In the genomic region with DNA sequence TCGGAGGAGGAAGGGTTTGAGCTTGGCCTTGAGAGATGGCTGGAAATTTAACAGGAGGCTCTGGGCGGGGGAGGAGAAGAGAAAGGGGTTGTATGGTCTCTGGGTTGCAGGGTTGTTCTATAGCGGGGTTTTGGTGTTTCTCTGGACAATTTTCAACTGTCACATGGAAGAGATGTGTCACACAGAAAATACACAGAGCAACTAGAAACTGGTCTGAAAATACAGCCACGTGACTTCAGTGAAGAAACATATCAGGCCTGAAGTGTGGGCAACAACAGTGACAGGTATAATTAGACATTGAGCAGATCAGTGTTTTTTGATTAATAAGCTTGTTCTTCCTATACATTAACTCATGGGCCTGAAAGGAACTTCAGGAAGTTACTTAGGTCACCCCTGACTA, we compare ENCODE assay signal across 17 cellular contexts.
DNase-seq lines count a peak whose midpoint lies in the region; ATAC-seq, FAIRE-seq and TF ChIP-seq lines count a peak whose summit lies in the region.
"Had no signal": no experiment of that assay in that cellular context is flagged by ENCODE, and none has a peak within 500 bp of the region (broad histone marks: within the 10 kb centered on the region; RNA-seq: fewer than 3 reads in every experiment).

No MANE protein-coding gene starts in this region.

- BruUV-seq in HCT116 (replicated peaks; lab: Mats Ljungman, UMichigan) (no TSS peak), K562 (replicated peaks; lab: Mats Ljungman, UMichigan) (no TSS peak)

- no peak for TF ChIP-seq EP300 in K562 (IDR thresholded peaks at IDR 0.05; ENCODE audit: low read length)

- no peaks in the 10 kb centered on the region for H3K79me2 ChIP-seq in HCT116 (ENCODE audit: insufficient read depth, low read length)
- H3K79me2 ChIP-seq in K562 (ENCODE audit: control insufficient read depth, insufficient read depth, low read length): no peaks in the 10 kb centered on the region

- POLR2A ChIA-PET in HCT116 (lab: Charles Lee) (no interaction called here), K562 (lab: Yijun Ruan, JAX) (no interaction called here)

- RAD21 ChIA-PET in HCT116 (lab: Charles Lee; ENCODE audit: low non-redundant PET in 1 of 2, low total read pairs in 2 of 2, uncharacterized antibody in 2 of 2, unreplicated experiment in 2 of 2): no interaction called here

- H3K36me3 ChIP-seq in HCT116 (ENCODE audit: control insufficient read depth in 1 of 2, insufficient read depth in 2 of 2, low read length in 2 of 2) (no peaks in the 10 kb centered on the region), K562 (ENCODE audit: control insufficient read depth, insufficient read depth, low read length) (no peaks in the 10 kb centered on the region), body of pancreas (replicated peaks in 1 of 2; ENCODE audit: insufficient read depth in 1 of 2, low read depth in 2 of 2) (no peaks in the 10 kb centered on the region)

- TF ChIP-seq CTCF in HCT116 (IDR thresholded peaks at IDR 0.05 in 2 of 3, conservative IDR thresholded peaks at IDR 0.05 in 1 of 3; ENCODE audit: borderline replicate concordance in 1 of 3, insufficient read depth in 1 of 3, low read depth in 2 of 3, low read length in 2 of 3) (no peak), K562 (IDR thresholded peaks at IDR 0.05 in 2 of 3, conservative IDR thresholded peaks at IDR 0.05 in 1 of 3; ENCODE audit: insufficient read depth in 2 of 3, low read depth in 1 of 3, low read length in 3 of 3) (no peak), body of pancreas (IDR thresholded peaks at IDR 0.05) (no peak)

- 0 out of 2 replicates have a peak overlapping the region, but pooled peaks have one; percentile 19 for H3K27ac ChIP-seq in HCT116 (ENCODE audit: low read depth, low read length)
- H3K27ac ChIP-seq in K562 (ENCODE audit: extremely low read depth, low read depth, low read length): no peak overlapping the region
- H3K27ac ChIP-seq in body of pancreas: no peak overlapping the region
- H3K27ac ChIP-seq: A549 had no signal

- H3K9ac ChIP-seq in HCT116 (ENCODE audit: low read length) (peak overlapping the region; percentile 28; the same call in 1 of the 2 replicates), K562 (ENCODE audit: insufficient read depth in 1 of 2, low read depth in 2 of 2, low read length in 2 of 2) (no peak overlapping the region)

- WGBS in K562 (ENCODE audit: insufficient coverage, low coverage, missing lambda C conversion rate): 26% methylated on average over 4 of the region's 4 CpGs
- WGBS in body of pancreas, 2 donors: 64 to 70% methylated on average over 4 of the region's 4 CpGs

- CTCF ChIA-PET in HCT116 (lab: Charles Lee): interaction anchor here (1.4 kb wide), 1 partner anchor 16 kb away, joined by 5 read pairs; no protein-coding TSS in a partner anchor
- CTCF ChIA-PET in K562 (lab: Yijun Ruan, JAX; ENCODE audit: low intra/inter-chr PET ratio): no interaction called here

- H4K20me1 ChIP-seq in HCT116 (ENCODE audit: insufficient read depth): no peaks in the 10 kb centered on the region
- H4K20me1 ChIP-seq in K562 (replicated peaks; ENCODE audit: control insufficient read depth, insufficient read depth, low read length): no peaks in the 10 kb centered on the region

- no peaks in the 10 kb centered on the region for H3K9me3 Mint-ChIP-seq in activated T-cell treated with anti-CD3 and anti-CD28 coated beads, Interleukin-2, amount 50 U/mL, for 24 hours
- no peaks in the 10 kb centered on the region for H3K9me3 Mint-ChIP-seq in activated T-cell treated with anti-CD3 and anti-CD28 coated beads, Interleukin-2, amount 50 U/mL, for 4 hours
- H3K9me3 Mint-ChIP-seq in stimulated activated naive CD8-positive, alpha-beta T cell treated with anti-CD3 and anti-CD28 coated beads, Interleukin-15, amount 100 ng/mL, for 72 hours: no peaks in the 10 kb centered on the region

- peak overlapping the region; percentile 81 for H3K27ac Mint-ChIP-seq in activated T-cell treated with anti-CD3 and anti-CD28 coated beads, Interleukin-2, amount 50 U/mL, for 24 hours
- H3K27ac Mint-ChIP-seq in stimulated activated naive CD8-positive, alpha-beta T cell treated with anti-CD3 and anti-CD28 coated beads, Interleukin-15, amount 100 ng/mL, for 72 hours: peak overlapping the region in 1 of 2 donors; percentile 13
- H3K27ac Mint-ChIP-seq: CD4-positive, CD25-positive, alpha-beta regulatory T cell had no signal

- no peaks in the 10 kb centered on the region for H3K36me3 Mint-ChIP-seq in activated T-cell treated with anti-CD3 and anti-CD28 coated beads, Interleukin-2, amount 50 U/mL, for 24 hours (ENCODE audit: low read depth)
- no peaks in the 10 kb centered on the region for H3K36me3 Mint-ChIP-seq in activated T-cell treated with anti-CD3 and anti-CD28 coated beads, Interleukin-2, amount 50 U/mL, for 4 hours (ENCODE audit: insufficient read depth)
- H3K36me3 Mint-ChIP-seq: CD4-positive, CD25-positive, alpha-beta regulatory T cell had no signal

- no peak for FAIRE-seq in K562 (lab: Jason Lieb, UNC)
- FAIRE-seq: A549, GM12891, H54 had no signal

- peaks cover 6% of the 10 kb centered on the region for H3K4me1 Mint-ChIP-seq in activated T-cell treated with anti-CD3 and anti-CD28 coated beads, Interleukin-2, amount 50 U/mL, for 24 hours (ENCODE audit: low read depth)
- no peaks in the 10 kb centered on the region for H3K4me1 Mint-ChIP-seq in activated T-cell treated with anti-CD3 and anti-CD28 coated beads, Interleukin-2, amount 50 U/mL, for 4 hours (ENCODE audit: low read depth)
- peaks cover 6% of the 10 kb centered on the region for H3K4me1 Mint-ChIP-seq in stimulated activated naive CD8-positive, alpha-beta T cell treated with anti-CD3 and anti-CD28 coated beads, Interleukin-15, amount 100 ng/mL, for 72 hours
- H3K4me1 Mint-ChIP-seq: CD4-positive, CD25-positive, alpha-beta regulatory T cell had no signal

- H3K27me3 ChIP-seq in HCT116 (ENCODE audit: insufficient read depth, low read length): no peaks in the 10 kb centered on the region
- H3K27me3 ChIP-seq in K562 (ENCODE audit: control insufficient read depth in 2 of 2, insufficient read depth in 2 of 2, low read length in 2 of 2): no peaks in the 10 kb centered on the region
- no peaks in the 10 kb centered on the region for H3K27me3 ChIP-seq in body of pancreas

- peaks cover 38% of the 10 kb centered on the region for H3K27me3 Mint-ChIP-seq in activated T-cell treated with anti-CD3 and anti-CD28 coated beads, Interleukin-2, amount 50 U/mL, for 24 hours
- peaks cover 6% of the 10 kb centered on the region for H3K27me3 Mint-ChIP-seq in activated T-cell treated with anti-CD3 and anti-CD28 coated beads, Interleukin-2, amount 50 U/mL, for 4 hours (ENCODE audit: low read depth)
- peaks cover 37% of the 10 kb centered on the region for H3K27me3 Mint-ChIP-seq in stimulated activated naive CD8-positive, alpha-beta T cell treated with anti-CD3 and anti-CD28 coated beads, Interleukin-15, amount 100 ng/mL, for 72 hours
- H3K27me3 Mint-ChIP-seq: CD4-positive, CD25-positive, alpha-beta regulatory T cell had no signal

- intact Hi-C loops in HCT116 (cut with micrococcal nuclease) (no loop called here), K562 (cut with micrococcal nuclease) (no loop called here), body of pancreas (cut with DNase I) (no loop called here)

- no peak for ATAC-seq in activated T-cell treated with anti-CD3 and anti-CD28 coated beads, Interleukin-2, amount 50 U/mL, for 4 hours
- ATAC-seq in HCT116: no peak
- no peak for ATAC-seq in K562
- peak; percentile 39 for ATAC-seq in stimulated activated naive CD8-positive, alpha-beta T cell treated with anti-CD3 and anti-CD28 coated beads, Interleukin-15, amount 100 ng/mL, for 72 hours
- no peak for ATAC-seq in body of pancreas
- ATAC-seq: A549 had no signal

- no peak overlapping the region for H3K4me3 Mint-ChIP-seq in activated T-cell treated with anti-CD3 and anti-CD28 coated beads, Interleukin-2, amount 50 U/mL, for 24 hours
- H3K4me3 Mint-ChIP-seq in activated T-cell treated with anti-CD3 and anti-CD28 coated beads, Interleukin-2, amount 50 U/mL, for 4 hours: no peak overlapping the region
- H3K4me3 Mint-ChIP-seq in stimulated activated naive CD8-positive, alpha-beta T cell treated with anti-CD3 and anti-CD28 coated beads, Interleukin-15, amount 100 ng/mL, for 72 hours: no peak overlapping the region
- H3K4me3 Mint-ChIP-seq: CD4-positive, CD25-positive, alpha-beta regulatory T cell had no signal

- no peak overlapping the region for H2AFZ ChIP-seq in HCT116 (ENCODE audit: low read depth, low read length, poor library complexity, severe bottlenecking)
- H2AFZ ChIP-seq in K562 (ENCODE audit: low read depth, low read length): peak overlapping the region; percentile 5

- no peak for DNase-seq in activated T-cell treated with anti-CD3 and anti-CD28 coated beads, Interleukin-2, amount 50 U/mL, for 24 hours
- no peak for DNase-seq in activated T-cell treated with anti-CD3 and anti-CD28 coated beads, Interleukin-2, amount 50 U/mL, for 4 hours
- DNase-seq in HCT116 (ENCODE audit: low read depth, low spot score) (no peak), K562 (ENCODE audit: extremely low read depth in 1 of 4, low spot score in 3 of 4) (no peak), body of pancreas (no peak), cerebellum (ENCODE audit: low spot score) (no peak)
- DNase-seq in stimulated activated naive CD8-positive, alpha-beta T cell treated with anti-CD3 and anti-CD28 coated beads, Interleukin-15, amount 100 ng/mL, for 72 hours: no peak
- DNase-seq: Calu3; CD4-positive, CD25-positive, alpha-beta regulatory T cell; NCI-H1417 treated with DMSO at 0.1 percent for 48 hours; NCI-H2029; NCI-H2171 treated with DMSO at 0.1 percent for 48 hours; NCI-H774; SHP77 treated with DMSO at 0.1 percent for 48 hours had no signal

- H3K9me3 ChIP-seq in HCT116 (ENCODE audit: control insufficient read depth in 1 of 2, insufficient read depth in 1 of 2, low read depth in 1 of 2, low read length in 2 of 2) (no peaks in the 10 kb centered on the region), K562 (replicated peaks; ENCODE audit: control insufficient read depth, insufficient read depth, low read depth, low read length) (no peaks in the 10 kb centered on the region), body of pancreas (no peaks in the 10 kb centered on the region)
- H3K9me3 ChIP-seq: A549 had no signal

- TF ChIP-seq RAD21 in HCT116 (IDR thresholded peaks at IDR 0.05; ENCODE audit: low read depth): no peak
- TF ChIP-seq RAD21 in K562 (CRISPR knock-in tag; conservative IDR thresholded peaks at IDR 0.05 in 1 of 2, IDR thresholded peaks at IDR 0.05 in 1 of 2): no peak

- H3K4me2 ChIP-seq in HCT116 (ENCODE audit: low read length) (no peak overlapping the region), K562 (ENCODE audit: insufficient read depth, low read length) (no peak overlapping the region)
- H3K4me2 ChIP-seq: A549 had no signal

- in situ Hi-C loops in K562 (cut with MboI): no loop called here

- no peaks in the 10 kb centered on the region for H3K9me1 ChIP-seq in K562 (ENCODE audit: control insufficient read depth, insufficient read depth, low read length)

- H3K9me2 ChIP-seq in HCT116 (ENCODE audit: insufficient read depth): no peaks in the 10 kb centered on the region; the same call in 1 of the 2 replicates

- TF ChIP-seq POLR2A in HCT116 (IDR thresholded peaks at IDR 0.05; ENCODE audit: borderline replicate concordance, extremely low read depth, insufficient read depth, insufficient read length) (no peak), K562 (conservative IDR thresholded peaks at IDR 0.05) (no peak), body of pancreas (IDR thresholded peaks at IDR 0.05) (no peak)

- H3K4me3 ChIP-seq in HCT116 (replicated peaks in 1 of 2; ENCODE audit: low read depth in 1 of 2, low read length in 2 of 2) (no peak overlapping the region), K562 (no peak overlapping the region), body of pancreas (no peak overlapping the region)
- H3K4me3 ChIP-seq: A549 had no signal

- H3K4me1 ChIP-seq in HCT116 (ENCODE audit: control insufficient read depth in 1 of 2, insufficient read depth in 2 of 2, low read length in 2 of 2) (peaks cover 9 to 56% of the 10 kb centered on the region in 2 experiments; a peak in 2 of 4 replicates), K562 (replicated peaks in 1 of 2; ENCODE audit: control insufficient read depth in 2 of 2, insufficient read depth in 2 of 2, low read length in 2 of 2) (no peaks in the 10 kb centered on the region; a peak in 2 of 5 replicates), body of pancreas (no peaks in the 10 kb centered on the region)
- H3K4me1 ChIP-seq: A549 had no signal
